Comparison of ENCODE assay signal across 8 cellular contexts in the genomic region with DNA sequence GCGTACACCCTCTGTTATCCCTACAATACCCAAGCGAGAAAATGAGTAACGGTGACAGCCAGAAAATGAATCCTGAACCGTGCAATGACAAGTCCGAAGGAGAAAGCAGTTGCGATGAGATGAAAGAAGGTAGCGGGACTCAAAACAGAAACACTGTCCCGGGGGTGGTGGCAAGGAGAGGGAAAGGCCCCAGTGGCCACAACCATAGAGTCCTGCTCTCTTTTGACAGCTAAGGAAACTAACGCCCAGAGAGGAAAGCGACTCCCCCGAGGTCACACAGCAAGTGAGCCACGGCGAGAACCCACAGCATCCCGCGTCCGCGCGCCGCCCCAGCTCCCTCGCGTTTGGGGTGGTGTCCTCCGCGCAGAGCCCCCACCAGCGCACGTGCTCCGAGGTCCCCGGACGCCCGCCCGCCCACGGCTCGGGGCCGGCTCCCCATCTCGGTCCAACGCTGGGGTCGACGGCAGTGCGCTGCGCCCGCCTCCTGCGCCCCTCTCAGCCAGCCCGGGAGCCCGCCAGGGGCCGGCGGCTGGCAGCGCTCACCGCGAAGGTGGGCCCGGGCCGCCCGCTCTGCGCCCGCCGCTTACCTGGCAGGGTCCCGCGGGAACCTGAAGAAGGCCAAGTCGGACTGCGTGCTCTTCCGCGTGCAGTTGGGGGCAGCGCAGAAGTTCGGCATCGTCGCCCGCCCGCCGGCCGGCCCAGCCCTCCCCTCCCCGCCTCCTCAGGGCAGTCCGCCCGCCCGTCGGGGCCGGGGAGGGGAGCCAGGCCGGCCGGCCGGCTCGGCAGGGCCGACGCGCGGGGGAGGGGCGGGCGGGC. TPM values are rescaled to one million over a fixed set of nuclear protein-coding genes. Genes with fewer than 3 reads are reported as not detected.
DNase-seq lines count a peak whose midpoint lies in the region; ATAC-seq, FAIRE-seq and TF ChIP-seq lines count a peak whose summit lies in the region.

No MANE protein-coding gene starts in this region.

- DNase-seq in NCI-H748 (lab: John Stamatoyannopoulos, UW; ENCODE audit: unreplicated experiment), result peak; percentile 64
- no peak for DNase-seq in NCI-H748 treated with DMSO at 0.1 percent for 48 hours (lab: John Stamatoyannopoulos, UW)
- peak; percentile 31 for DNase-seq in SW480 (ENCODE audit: low spot score)
- DNase-seq in astrocyte (ENCODE audit: low read depth), result no peak
- peak; percentile 53 for DNase-seq in iPS-NIHi11 (ENCODE audit: low spot score)
- peak; percentile 54 for DNase-seq in stimulated activated CD4-positive, alpha-beta T cell treated with anti-CD3 and anti-CD28 coated beads, Interleukin-12 subunit alpha, Interleukin-12 subunit beta, amount 100 ng/mL, for 4 hours
- no peak for DNase-seq in COLO829 (ENCODE audit: low spot score)

- H3K27me3 ChIP-seq in astrocyte (ENCODE audit: insufficient read depth, low read length), result no peaks in the 10 kb centered on the region

- H3K79me2 ChIP-seq in astrocyte (ENCODE audit: insufficient read depth, low read length), result peaks cover 55% of the 10 kb centered on the region

- H3K27me3 Mint-ChIP-seq in astrocyte (ENCODE audit: low read depth, unreplicated experiment), result no peaks in the 10 kb centered on the region

- no peaks in the 10 kb centered on the region for H3K9me3 ChIP-seq in astrocyte (ENCODE audit: insufficient read depth, low read depth, low read length)

- no peaks in the 10 kb centered on the region for H3K36me3 ChIP-seq in astrocyte (ENCODE audit: insufficient read depth, low read length)

- peak overlapping the region; percentile 89 for H3K9ac ChIP-seq in astrocyte (ENCODE audit: low read length)

- peak overlapping the region; percentile 59 for H3K27ac ChIP-seq in astrocyte (ENCODE audit: low read depth, low read length)

- no peak for FAIRE-seq in astrocyte (lab: Jason Lieb, UNC)

- H3K36me3 Mint-ChIP-seq in astrocyte (ENCODE audit: low read depth, unreplicated experiment), result peaks cover 3% of the 10 kb centered on the region

- H3K9me3 Mint-ChIP-seq in astrocyte (ENCODE audit: unreplicated experiment), result no peaks in the 10 kb centered on the region

- H3K4me1 ChIP-seq in astrocyte (ENCODE audit: insufficient read depth, low read length), result peaks cover 17% of the 10 kb centered on the region

- H2AFZ ChIP-seq in astrocyte (ENCODE audit: low read depth, low read length), result peak overlapping the region; percentile 74

- TF ChIP-seq CTCF in astrocyte (IDR thresholded peaks at IDR 0.05; ENCODE audit: insufficient read depth, low read depth, low read length), result no peak

- H3K4me1 Mint-ChIP-seq in astrocyte (ENCODE audit: low read depth, unreplicated experiment), result peaks cover 5% of the 10 kb centered on the region

- H3K4me2 ChIP-seq in astrocyte (ENCODE audit: low read length), result peak overlapping the region; percentile 100

- peak overlapping the region; percentile 98 for H3K4me3 Mint-ChIP-seq in astrocyte (ENCODE audit: unreplicated experiment)

- peak overlapping the region; percentile 88 for H3K27ac Mint-ChIP-seq in astrocyte (ENCODE audit: unreplicated experiment)

- peak; percentile 11 for ATAC-seq in HG03135 (IDR thresholded peaks at IDR 0.05; ENCODE audit: unreplicated experiment)

- H4K20me1 ChIP-seq in astrocyte (ENCODE audit: insufficient read depth, low read length), result peaks cover 44% of the 10 kb centered on the region

- H3K4me3 ChIP-seq in astrocyte (ENCODE audit: insufficient read depth, low read depth, low read length), result peak overlapping the region; percentile 91

RNA-seq across cellular contexts. Expression of gene THAP12, which starts 0.6 kb away (rescaled TPM):
- total RNA-seq in astrocyte, result 30.3 and 31.3 TPM in 2 replicates

RNA-seq across cellular contexts. Expression of gene GVQW3, which starts 0.8 kb away (rescaled TPM):
- total RNA-seq in astrocyte, result 2.0 TPM in 2 replicates

Comparison
In these comparisons a context has a peak if more than half of its experiments do, and no peak if none do; other contexts are left out.
1. DNase-seq: peak in NCI-H748 (single experiment), SW480 (single experiment), iPS-NIHi11 (single experiment) and stimulated activated CD4-positive, alpha-beta T cell treated with anti-CD3 and anti-CD28 coated beads, Interleukin-12 subunit alpha, Interleukin-12 subunit beta, amount 100 ng/mL, for 4 hours (single experiment); none in NCI-H748 treated with DMSO at 0.1 percent for 48 hours (single experiment), astrocyte (single experiment) and COLO829 (single experiment).